18 cellular contexts compared by ENCODE assay signal in the genomic region with DNA sequence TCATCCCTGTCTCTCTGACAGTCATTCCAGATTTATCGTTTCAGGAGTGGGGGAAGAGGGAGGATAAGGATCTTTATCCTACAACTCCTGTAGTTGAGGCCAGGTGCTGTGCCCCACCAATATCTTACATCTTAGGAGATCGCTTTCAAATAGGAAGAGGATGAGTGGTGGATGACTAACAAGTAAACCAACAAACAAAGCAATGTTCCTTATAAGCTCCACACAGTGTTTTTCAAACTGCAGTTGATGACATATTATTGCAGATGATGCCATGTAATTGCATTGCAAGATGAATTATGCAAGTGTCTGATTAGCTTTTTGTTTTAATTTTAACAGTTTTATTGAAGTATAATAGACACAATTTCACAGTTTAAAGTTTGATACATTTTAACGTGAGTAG.
"Had no signal": no experiment of that assay in that cellular context is flagged by ENCODE, and none has a peak within 500 bp of the region (broad histone marks: within the 10 kb centered on the region; RNA-seq: fewer than 3 reads in every experiment).

No MANE protein-coding gene starts in this region.

- H3K27me3 ChIP-seq: brain microvascular endothelial cell, neural progenitor cell had no signal

- H3K4me1 ChIP-seq: left ventricle myocardium inferior, neural progenitor cell, tibial nerve had no signal

- H3K36me3 ChIP-seq: brain microvascular endothelial cell, left ventricle myocardium inferior, neural progenitor cell, tibial nerve had no signal

- H3K9me3 ChIP-seq: left ventricle myocardium inferior, mucosa of descending colon, tibial nerve had no signal

- DNase-seq: activated CD4-positive, alpha-beta T cell treated with anti-CD3 and anti-CD28 coated beads, Interleukin-2, amount 10 ng/mL, durations not matched to agents 24 days and 14 days; activated CD8-positive, alpha-beta T cell treated with anti-CD3 and anti-CD28 coated beads for 36 hours; activated naive CD4-positive, alpha-beta T cell treated with Interleukin-2 at 50 U/mL for 16 hours; activated naive CD8-positive, alpha-beta T cell treated with anti-CD3 and anti-CD28 coated beads, Interleukin-2, amount 10 ng/mL, durations not matched to agents 7 days and 5 days; activated T-cell treated with anti-CD3 and anti-CD28 coated beads, Interleukin-2, amount 50 U/mL, for 1 hour; brain microvascular endothelial cell; dermis blood vessel endothelial cell; effector memory CD4-positive, alpha-beta T cell; foreskin melanocyte; glutamatergic neuron; kidney glomerular epithelial cell; left ventricle myocardium inferior; mucosa of descending colon; naive B cell; stimulated activated CD4-positive, alpha-beta T cell treated with anti-CD3 and anti-CD28 coated beads, Interleukin-2, amount 100 ng/mL, for 24 hours; T-cell had no signal

- H3K27ac ChIP-seq: brain microvascular endothelial cell, left ventricle myocardium inferior, neural progenitor cell, tibial nerve had no signal

- H3K4me3 ChIP-seq: left ventricle myocardium inferior, mucosa of descending colon, neural progenitor cell, tibial nerve had no signal
